ENCODE assay signal across 2 cellular contexts in the genomic region with DNA sequence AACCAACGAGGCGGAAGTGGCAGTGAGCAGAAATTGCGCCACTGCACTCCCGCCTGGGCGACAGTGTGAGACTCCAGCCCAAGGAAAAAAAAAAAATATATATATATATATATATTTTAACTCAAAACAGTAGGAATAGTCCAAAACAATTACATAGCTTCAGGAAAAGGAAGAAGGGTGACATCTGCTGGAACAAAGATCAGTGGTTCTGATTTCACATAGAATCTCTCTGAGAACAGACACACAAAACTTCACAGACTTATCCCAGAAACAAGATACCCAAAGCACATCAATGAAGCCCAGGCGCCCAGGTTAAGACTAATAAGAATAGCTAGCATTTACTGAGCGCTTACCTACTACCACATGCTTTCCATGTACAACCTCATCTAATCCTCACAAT.
TF ChIP-seq lines count a peak whose summit lies in the region.

No MANE protein-coding gene starts in this region.

TF ChIP-seq in IMR-90, 13 proteins besides CTCF, POLR2A, EP300 and RAD21:
- TF ChIP-seq SMC3 (IDR thresholded peaks at IDR 0.05; ENCODE audit: low read depth, low read length): peak; percentile 34
- TF ChIP-seq, protein P1, sequence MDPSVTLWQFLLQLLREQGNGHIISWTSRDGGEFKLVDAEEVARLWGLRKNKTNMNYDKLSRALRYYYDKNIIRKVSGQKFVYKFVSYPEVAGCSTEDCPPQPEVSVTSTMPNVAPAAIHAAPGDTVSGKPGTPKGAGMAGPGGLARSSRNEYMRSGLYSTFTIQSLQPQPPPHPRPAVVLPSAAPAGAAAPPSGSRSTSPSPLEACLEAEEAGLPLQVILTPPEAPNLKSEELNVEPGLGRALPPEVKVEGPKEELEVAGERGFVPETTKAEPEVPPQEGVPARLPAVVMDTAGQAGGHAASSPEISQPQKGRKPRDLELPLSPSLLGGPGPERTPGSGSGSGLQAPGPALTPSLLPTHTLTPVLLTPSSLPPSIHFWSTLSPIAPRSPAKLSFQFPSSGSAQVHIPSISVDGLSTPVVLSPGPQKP (IDR thresholded peaks at IDR 0.05; ENCODE audit: borderline replicate concordance, low read depth, low read length): no peak
TF ChIP-seq in IMR-90: peak in this region for 1.

TF ChIP-seq in HepG2, 621 proteins besides CTCF, POLR2A, EP300 and RAD21:
- TF ChIP-seq ZIK1 (CRISPR knock-in tag; IDR thresholded peaks at IDR 0.05; ENCODE audit: borderline replicate concordance, low read depth) (no peak), STAG1 (CRISPR knock-in tag; IDR thresholded peaks at IDR 0.05) (peak; percentile 50)
TF ChIP-seq in HepG2: peak in this region for 1.
